ENCODE assay signal across 11 cellular contexts in the genomic region with DNA sequence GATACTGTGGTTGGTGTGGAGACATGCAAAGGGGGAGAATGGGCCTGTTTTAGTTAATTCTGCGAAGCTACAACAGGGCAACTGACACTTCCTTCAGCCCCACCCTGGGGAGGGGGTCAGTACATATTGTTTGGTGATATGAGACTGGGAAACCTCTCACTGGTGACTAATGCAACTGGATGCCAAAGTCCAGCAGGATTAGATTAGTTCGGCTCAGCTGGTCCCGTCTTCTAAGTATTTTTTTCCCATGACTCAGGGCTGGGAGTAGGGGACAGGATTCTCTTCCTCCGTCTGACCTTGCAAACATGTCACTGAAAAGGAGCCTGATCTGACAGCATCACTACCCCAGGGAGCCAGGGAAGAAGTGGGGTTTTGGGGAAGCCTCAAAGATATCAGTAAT. TPM values are rescaled to one million over a fixed set of nuclear protein-coding genes. Genes with fewer than 3 reads are reported as not detected.
A peak's percentile ranks its signal among the peaks of the same experiment; 100 is the strongest.
DNase-seq lines count a peak whose midpoint lies in the region; ATAC-seq and TF ChIP-seq lines count a peak whose summit lies in the region.
"Had no signal": no experiment of that assay in that cellular context is flagged by ENCODE, and none has a peak within 500 bp of the region (broad histone marks: within the 10 kb centered on the region; RNA-seq: fewer than 3 reads in every experiment).

No MANE protein-coding gene starts in this region.

- H3K27me3 ChIP-seq in ascending aorta (no peaks in the 10 kb centered on the region), left ventricle myocardium inferior (ENCODE audit: low read depth) (no peaks in the 10 kb centered on the region), skeletal muscle satellite cell (ENCODE audit: control insufficient read depth, insufficient read depth, low read length) (no peaks in the 10 kb centered on the region)

- POLR2A ChIA-PET in activated CD8-positive, alpha-beta T cell treated with anti-CD3 and anti-CD28 coated beads for 36 hours (lab: Charles Lee), result no interaction called here

- H3K4me2 ChIP-seq in skeletal muscle satellite cell (ENCODE audit: low read length), result peak overlapping the region; percentile 66

- H3K4me1 Mint-ChIP-seq in activated CD8-positive, alpha-beta T cell treated with anti-CD3 and anti-CD28 coated beads for 36 hours (ENCODE audit: low read depth), result no peaks in the 10 kb centered on the region
- H3K4me1 Mint-ChIP-seq: activated naive CD4-positive, alpha-beta T cell treated with anti-CD3 and anti-CD28 coated beads, Interleukin-2, amount 50 U/mL, for 24 hours; memory B cell had no signal

- H3K9ac ChIP-seq in skeletal muscle satellite cell (ENCODE audit: low read depth, low read length), result peak overlapping the region; percentile 79

- TF ChIP-seq CTCF in ascending aorta (IDR thresholded peaks at IDR 0.05) (no peak), left ventricle myocardium inferior (IDR thresholded peaks at IDR 0.05; ENCODE audit: borderline replicate concordance) (no peak)
- TF ChIP-seq CTCF in activated CD8-positive, alpha-beta T cell treated with anti-CD3 and anti-CD28 coated beads for 36 hours (IDR thresholded peaks at IDR 0.05), result no peak

- CTCF ChIA-PET in activated CD8-positive, alpha-beta T cell treated with anti-CD3 and anti-CD28 coated beads for 36 hours (lab: Charles Lee), result interaction anchor here (0.8 to 2.5 kb wide), 2 partner anchors 11 to 44 kb away, joined by 3 to 8 read pairs; partner anchors contain the start of gene PLXNA2

- no peaks in the 10 kb centered on the region for H3K36me3 Mint-ChIP-seq in activated CD8-positive, alpha-beta T cell treated with anti-CD3 and anti-CD28 coated beads for 36 hours (ENCODE audit: low read depth)
- H3K36me3 Mint-ChIP-seq: activated naive CD4-positive, alpha-beta T cell treated with anti-CD3 and anti-CD28 coated beads, Interleukin-2, amount 50 U/mL, for 24 hours; memory B cell had no signal

- no peaks in the 10 kb centered on the region for H3K9me3 Mint-ChIP-seq in activated CD8-positive, alpha-beta T cell treated with anti-CD3 and anti-CD28 coated beads for 36 hours
- H3K9me3 Mint-ChIP-seq: activated naive CD4-positive, alpha-beta T cell treated with anti-CD3 and anti-CD28 coated beads, Interleukin-2, amount 50 U/mL, for 24 hours; memory B cell had no signal

- H3K27ac ChIP-seq in ascending aorta (peak overlapping the region; percentile 54 to 92), left ventricle myocardium inferior (replicated peaks) (peak overlapping the region; percentile 83)

- H3K4me3 Mint-ChIP-seq in activated CD8-positive, alpha-beta T cell treated with anti-CD3 and anti-CD28 coated beads for 36 hours, result no peak overlapping the region
- H3K4me3 Mint-ChIP-seq: activated naive CD4-positive, alpha-beta T cell treated with anti-CD3 and anti-CD28 coated beads, Interleukin-2, amount 50 U/mL, for 24 hours; memory B cell had no signal

- no peaks in the 10 kb centered on the region for H3K9me3 ChIP-seq in ascending aorta
- H3K9me3 ChIP-seq in left ventricle myocardium inferior (replicated peaks), result no peaks in the 10 kb centered on the region
- no peaks in the 10 kb centered on the region for H3K9me3 ChIP-seq in skeletal muscle satellite cell (replicated peaks; ENCODE audit: low read length)
- H3K9me3 ChIP-seq: HAP-1 had no signal

- peaks cover 0 to 9% of the 10 kb centered on the region in 2 donors for H3K36me3 ChIP-seq in ascending aorta
- H3K36me3 ChIP-seq in left ventricle myocardium inferior, result peaks cover 26% of the 10 kb centered on the region
- H3K36me3 ChIP-seq in skeletal muscle satellite cell (ENCODE audit: insufficient read depth, low read length), result peaks cover 72% of the 10 kb centered on the region
- H3K36me3 ChIP-seq: HAP-1 had no signal

- H3K4me1 ChIP-seq in ascending aorta (peaks cover 27 to 44% of the 10 kb centered on the region in 2 donors), left ventricle myocardium inferior (peaks cover 64% of the 10 kb centered on the region), skeletal muscle satellite cell (ENCODE audit: control insufficient read depth, insufficient read depth, low read length) (peaks cover 64% of the 10 kb centered on the region)
- H3K4me1 ChIP-seq: HAP-1 had no signal

- intact Hi-C loops in ascending aorta (cut with DNase I), result loop anchor here (10.0 kb wide), 1 partner anchor 1146 kb away; the partner anchor contains the start of genes PFKFB2 and YOD1
- intact Hi-C loops in left ventricle myocardium inferior (cut with micrococcal nuclease), result no loop called here
- intact Hi-C loops in activated CD8-positive, alpha-beta T cell treated with anti-CD3 and anti-CD28 coated beads for 36 hours (cut with micrococcal nuclease), result no loop called here

- DNase-seq in HCEC 1CT (peak; percentile 78), ascending aorta (ENCODE audit: low spot score in 2 of 2) (peak in 1 of 2 donors; percentile 81), left ventricle myocardium inferior (no peak), NCI-H1092 (lab: John Stamatoyannopoulos, UW) (no peak), NCI-H2171 treated with DMSO at 0.1 percent for 48 hours (lab: John Stamatoyannopoulos, UW) (no peak)
- DNase-seq in activated CD8-positive, alpha-beta T cell treated with anti-CD3 and anti-CD28 coated beads for 36 hours, result no peak

- H3K27me3 Mint-ChIP-seq in activated CD8-positive, alpha-beta T cell treated with anti-CD3 and anti-CD28 coated beads for 36 hours, result no peaks in the 10 kb centered on the region
- H3K27me3 Mint-ChIP-seq: activated naive CD4-positive, alpha-beta T cell treated with anti-CD3 and anti-CD28 coated beads, Interleukin-2, amount 50 U/mL, for 24 hours; memory B cell had no signal

- H3K27ac Mint-ChIP-seq in activated CD8-positive, alpha-beta T cell treated with anti-CD3 and anti-CD28 coated beads for 36 hours, result no peak overlapping the region
- H3K27ac Mint-ChIP-seq: activated naive CD4-positive, alpha-beta T cell treated with anti-CD3 and anti-CD28 coated beads, Interleukin-2, amount 50 U/mL, for 24 hours; memory B cell had no signal

- H3K4me3 ChIP-seq in ascending aorta, result no peak overlapping the region
- no peak overlapping the region for H3K4me3 ChIP-seq in left ventricle myocardium inferior
- H3K4me3 ChIP-seq in skeletal muscle satellite cell (ENCODE audit: low read length), result peak overlapping the region; percentile 24
- H3K4me3 ChIP-seq: HAP-1 had no signal

- no peak for ATAC-seq in GM18907 (IDR thresholded peaks at IDR 0.05; ENCODE audit: unreplicated experiment)
- no peak for ATAC-seq in activated CD8-positive, alpha-beta T cell treated with anti-CD3 and anti-CD28 coated beads for 36 hours

RNA-seq across cellular contexts. Expression of gene PLXNA2, which starts 42.9 kb away (rescaled TPM):
- 33.0 TPM for total RNA-seq in ascending aorta
- total RNA-seq in left ventricle myocardium inferior, result 29.1 TPM
- total RNA-seq in skeletal muscle satellite cell (2012; rRNA removed), result 13.4 and 18.3 TPM in 2 replicates
- under 1 TPM; 0.13 to 0.23 TPM for total RNA-seq in activated CD8-positive, alpha-beta T cell treated with anti-CD3 and anti-CD28 coated beads for 36 hours

Comparison
In these comparisons a context has a peak if more than half of its experiments do, and no peak if none do; other contexts are left out.
1. RNA of gene PLXNA2, which starts 42.9 kb away (total RNA-seq): 33.0 TPM in ascending aorta (single experiment) and 29.1 TPM in left ventricle myocardium inferior (single experiment); 0.13 to 0.23 TPM in activated CD8-positive, alpha-beta T cell treated with anti-CD3 and anti-CD28 coated beads for 36 hours; every median in the first group is over 10 times any median in the second.